ENCODE assay signal across 8 cellular contexts in genomic region chr5:71757590-71758543, GRCh38. TPM values are rescaled to one million over a fixed set of nuclear protein-coding genes. Genes with fewer than 3 reads are reported as not detected.
A peak's percentile ranks its signal among the peaks of the same experiment; 100 is the strongest.
DNase-seq lines count a peak whose midpoint lies in the region; ATAC-seq, FAIRE-seq and TF ChIP-seq lines count a peak whose summit lies in the region.

No MANE protein-coding gene starts in this region.

- CTCF ChIA-PET in activated CD4-positive, alpha-beta memory T cell treated with anti-CD3 and anti-CD28 coated beads, Interleukin-2, amount 10 ng/mL, durations not matched to agents 7 days and 5 days (lab: Charles Lee): interaction anchor here (0.8 to 3.6 kb wide), 10 partner anchors 12 to 284 kb away, joined by 3 to 23 read pairs (median 4); partner anchors contain the start of gene MCCC2

- no peaks in the 10 kb centered on the region for H3K36me3 ChIP-seq in stomach

- no peak for TF ChIP-seq EP300 in stomach (IDR thresholded peaks at IDR 0.05)

- H3K27ac Mint-ChIP-seq in activated CD4-positive, alpha-beta memory T cell treated with anti-CD3 and anti-CD28 coated beads, Interleukin-2, amount 10 ng/mL, durations not matched to agents 7 days and 5 days: no peak overlapping the region

- no peak for TF ChIP-seq POLR2A in stomach (IDR thresholded peaks at IDR 0.05)

- peak overlapping the region in 1 of 5 donors; percentile 46 for H3K27ac ChIP-seq in stomach

- peaks cover 7% of the 10 kb centered on the region for H3K27me3 Mint-ChIP-seq in activated CD4-positive, alpha-beta memory T cell treated with anti-CD3 and anti-CD28 coated beads, Interleukin-2, amount 10 ng/mL, durations not matched to agents 7 days and 5 days

- peaks cover 0 to 7% (median 3%) of the 10 kb centered on the region in 4 donors for H3K4me1 ChIP-seq in stomach

- POLR2A ChIA-PET in activated CD4-positive, alpha-beta memory T cell treated with anti-CD3 and anti-CD28 coated beads, Interleukin-2, amount 10 ng/mL, durations not matched to agents 7 days and 5 days (lab: Charles Lee): interaction anchor here (1.1 kb wide), 1 partner anchor 282 kb away, joined by 6 read pairs; no protein-coding TSS in a partner anchor

- 11 to 19% (median 12%) methylated on average over 14 of the region's 14 CpGs for WGBS in stomach, 5 donors

- peaks cover 2% of the 10 kb centered on the region for H3K4me1 Mint-ChIP-seq in activated CD4-positive, alpha-beta memory T cell treated with anti-CD3 and anti-CD28 coated beads, Interleukin-2, amount 10 ng/mL, durations not matched to agents 7 days and 5 days

- peak in 5 of 7 experiments; percentile 64 to 95 (median 73) for TF ChIP-seq CTCF in stomach (IDR thresholded peaks at IDR 0.05)

- H3K36me3 Mint-ChIP-seq in activated CD4-positive, alpha-beta memory T cell treated with anti-CD3 and anti-CD28 coated beads, Interleukin-2, amount 10 ng/mL, durations not matched to agents 7 days and 5 days (ENCODE audit: low read depth): no peaks in the 10 kb centered on the region

- no peak overlapping the region for H3K4me3 Mint-ChIP-seq in activated CD4-positive, alpha-beta memory T cell treated with anti-CD3 and anti-CD28 coated beads, Interleukin-2, amount 10 ng/mL, durations not matched to agents 7 days and 5 days

- no peaks in the 10 kb centered on the region for H3K9me3 Mint-ChIP-seq in activated CD4-positive, alpha-beta memory T cell treated with anti-CD3 and anti-CD28 coated beads, Interleukin-2, amount 10 ng/mL, durations not matched to agents 7 days and 5 days

- peak; percentile 84 to 88 for ATAC-seq in activated CD4-positive, CD25-positive, alpha-beta regulatory T cell treated with anti-CD3 and anti-CD28 coated beads, Interleukin-2, amount 50 U/mL, for 24 hours
- ATAC-seq in HG02885 (IDR thresholded peaks at IDR 0.05; ENCODE audit: poor library complexity, unreplicated experiment): peak; percentile 90

- no peak for DNase-seq in activated CD4-positive, CD25-positive, alpha-beta regulatory T cell treated with anti-CD3 and anti-CD28 coated beads, Interleukin-2, amount 50 U/mL, for 72 hours
- DNase-seq in NCI-H226 (peak; percentile 15), mucosa of gallbladder (ENCODE audit: low spot score) (peak; percentile 76), stomach (peak; percentile 73)
- DNase-seq in activated CD4-positive, alpha-beta memory T cell treated with anti-CD3 and anti-CD28 coated beads, Interleukin-2, amount 10 ng/mL, durations not matched to agents 7 days and 5 days: peak; percentile 58

- no peaks in the 10 kb centered on the region for H3K27me3 ChIP-seq in stomach

- peak overlapping the region in 3 of 4 donors; percentile 24 to 27 (median 25) for H3K4me3 ChIP-seq in stomach

- FAIRE-seq in endometrium (lab: Jason Lieb, UNC): peak; percentile 15

- intact Hi-C loops in stomach (cut with DNase I; ENCODE audit: low total_unique reads): no loop called here

- H3K9me3 ChIP-seq in stomach: no peaks in the 10 kb centered on the region

RNA-seq across cellular contexts. Expression of gene CARTPT, which starts 38.8 kb away (rescaled TPM):
- total RNA-seq in activated CD4-positive, alpha-beta memory T cell treated with anti-CD3 and anti-CD28 coated beads, Interleukin-2, amount 10 ng/mL, durations not matched to agents 7 days and 5 days: not detected
- total RNA-seq in mucosa of gallbladder (0.23 TPM), stomach (10 to 100 TPM in 1 of 5 donors, 1 to 10 TPM in 1, not detected in 3; 5.8 to 11.4 TPM)
- polyA plus RNA-seq in stomach: 1 to 10 TPM in 1 of 3 donors, under 1 TPM in 1, not detected in 1; 1.00 to 6.8 TPM
